Comparison of ENCODE assay signal across 12 cellular contexts in genomic region chr1:189775343-189775742, GRCh38.
DNase-seq lines count a peak whose midpoint lies in the region; ATAC-seq, FAIRE-seq and TF ChIP-seq lines count a peak whose summit lies in the region.
"Had no signal": no experiment of that assay in that cellular context is flagged by ENCODE, and none has a peak within 500 bp of the region (broad histone marks: within the 10 kb centered on the region; RNA-seq: fewer than 3 reads in every experiment).

No MANE protein-coding gene starts in this region.

- H3K4me2 ChIP-seq in IMR-90 (ENCODE audit: low read depth, low read length), result peak overlapping the region; percentile 80; the same call in 1 of the 2 replicates

- no peak overlapping the region for H3K56ac ChIP-seq in IMR-90 (ENCODE audit: extremely low read depth, insufficient read depth, low read length)

- H3K4ac ChIP-seq in IMR-90 (ENCODE audit: low read depth, low read length), result no peak overlapping the region

- no peaks in the 10 kb centered on the region for H4K20me1 ChIP-seq in IMR-90 (ENCODE audit: insufficient read depth, low read length)

- H2AK5ac ChIP-seq in IMR-90 (ENCODE audit: low read depth, low read length), result no peak overlapping the region

- intact Hi-C loops in IMR-90 (cut with micrococcal nuclease), result loop anchor here (10.0 kb wide), 1 partner anchor 389 kb away; no protein-coding TSS in a partner anchor

- dilution Hi-C loops in IMR-90 (cut with HindIII; ENCODE audit: low sequenced_read_pairs, unreplicated experiment), result no loop called here

- H2BK15ac ChIP-seq in IMR-90 (ENCODE audit: low read depth, low read length), result no peak overlapping the region

- CTCF ChIA-PET in AG04449 (lab: Yijun Ruan, JAX), result no interaction called here
- CTCF ChIA-PET in IMR-90 (lab: Yijun Ruan, JAX), result interaction anchor here (0.6 kb wide), 1 partner anchor 23 kb away, joined by 4 read pairs; no protein-coding TSS in a partner anchor

- in situ Hi-C loops in IMR-90 (cut with MboI; ENCODE audit: low sequenced_read_pairs), result no loop called here

- H4K91ac ChIP-seq in IMR-90 (ENCODE audit: insufficient read depth, low read depth, low read length), result no peak overlapping the region

- no peak overlapping the region for H3K4me3 ChIP-seq in AG04449 (ENCODE audit: low read depth, low read length)
- no peak overlapping the region for H3K4me3 ChIP-seq in IMR-90 (ENCODE audit: insufficient read depth, low read depth, low read length)
- no peak overlapping the region for H3K4me3 ChIP-seq in bronchial epithelial cell (ENCODE audit: low read depth, low read length)
- H3K4me3 ChIP-seq in upper lobe of left lung, result no peak overlapping the region
- H3K4me3 ChIP-seq: lung, MG63 had no signal

- no peak overlapping the region for H4K5ac ChIP-seq in IMR-90 (ENCODE audit: low read depth, low read length)

- no CpG with 5 or more reads among the region's 1 CpG for WGBS in IMR-90 (ENCODE audit: extremely low coverage in 2 of 2, insufficient read length in 1 of 2), 2 experiments
- 35 to 58% methylated on average over 1 of the region's 1 CpG for WGBS in upper lobe of left lung, 2 donors

- H2BK20ac ChIP-seq in IMR-90 (ENCODE audit: low read depth, low read length), result peak overlapping the region; percentile 32; the same call in 1 of the 2 replicates

- no peak overlapping the region for H3K14ac ChIP-seq in IMR-90 (replicated peaks; ENCODE audit: low read depth, low read length)

- TF ChIP-seq CTCF in AG04449 (IDR thresholded peaks at IDR 0.05; ENCODE audit: insufficient read depth, low read length, missing control alignments), result no peak
- TF ChIP-seq CTCF in IMR-90 (conservative IDR thresholded peaks at IDR 0.05; ENCODE audit: low read depth, low read length), result no peak
- no peak for TF ChIP-seq CTCF in bronchial epithelial cell (IDR thresholded peaks at IDR 0.05; ENCODE audit: insufficient read depth, low read length, severe bottlenecking)
- no peak for TF ChIP-seq CTCF in upper lobe of left lung (IDR thresholded peaks at IDR 0.05)

- POLR2A ChIA-PET in AG04449 (lab: Yijun Ruan, JAX) (no interaction called here), IMR-90 (lab: Charles Lee; ENCODE audit: unreplicated experiment) (no interaction called here)

- ATAC-seq in IMR-90 (ENCODE audit: low read depth) (peak; percentile 98), HG03025 (IDR thresholded peaks at IDR 0.05; ENCODE audit: low FRiP score, unreplicated experiment) (no peak), upper lobe of left lung (ENCODE audit: low FRiP score in 2 of 2) (no peak)
- ATAC-seq: activated T-cell treated with anti-CD3 and anti-CD28 coated beads, Interleukin-2, amount 50 U/mL, for 4 hours had no signal

- TF ChIP-seq EP300 in upper lobe of left lung (IDR thresholded peaks at IDR 0.05), result no peak

- no peak overlapping the region for H3K27ac ChIP-seq in IMR-90 (ENCODE audit: insufficient read depth, low read length)
- no peak overlapping the region for H3K27ac ChIP-seq in upper lobe of left lung

- H2BK120ac ChIP-seq in IMR-90 (ENCODE audit: low read depth, low read length), result peak overlapping the region; percentile 44

- no peak overlapping the region for H2AFZ ChIP-seq in IMR-90 (replicated peaks; ENCODE audit: low read length, poor library complexity)

- BruUV-seq in IMR-90 (replicated peaks; lab: Mats Ljungman, UMichigan), result no TSS peak

- TF ChIP-seq RAD21 in IMR-90 (IDR thresholded peaks at IDR 0.05; ENCODE audit: low read length), result no peak

- FAIRE-seq in bronchial epithelial cell (lab: Jason Lieb, UNC), result no peak

- no peak overlapping the region for H3K23ac ChIP-seq in IMR-90 (ENCODE audit: low read depth, low read length)

- H3K9me1 ChIP-seq in IMR-90 (ENCODE audit: insufficient read depth, low read length), result no peaks in the 10 kb centered on the region

- H3K4me1 ChIP-seq in IMR-90 (ENCODE audit: control insufficient read depth, insufficient read depth, low read length) (peaks cover 2% of the 10 kb centered on the region; the same call in 1 of the 2 replicates), upper lobe of left lung (no peaks in the 10 kb centered on the region)

- peak overlapping the region; percentile 90 for H2BK5ac ChIP-seq in IMR-90 (ENCODE audit: low read depth, low read length, poor library complexity, severe bottlenecking)

- H3K9me3 ChIP-seq in IMR-90 (ENCODE audit: control insufficient read depth, insufficient read depth, low read length) (no peaks in the 10 kb centered on the region), upper lobe of left lung (no peaks in the 10 kb centered on the region)
- H3K9me3 ChIP-seq: MG63 had no signal

- H4K8ac ChIP-seq in IMR-90 (ENCODE audit: low read depth in 2 of 2, low read length in 2 of 2), result 0 out of 4 replicates have a peak overlapping the region, but pooled peaks of 1 of the 2 experiments have one; percentile 42

- H3K27me3 ChIP-seq in IMR-90 (ENCODE audit: control insufficient read depth, insufficient read depth, low read length) (no peaks in the 10 kb centered on the region), bronchial epithelial cell (ENCODE audit: control insufficient read depth, insufficient read depth, low read length) (no peaks in the 10 kb centered on the region), upper lobe of left lung (no peaks in the 10 kb centered on the region)
- H3K27me3 ChIP-seq: MG63 had no signal

- no peak overlapping the region for H3K9ac ChIP-seq in IMR-90 (ENCODE audit: low read depth, low read length)

- no peak overlapping the region for H2AK9ac ChIP-seq in IMR-90 (replicated peaks; ENCODE audit: low read depth, low read length, poor library complexity)

- no peaks in the 10 kb centered on the region for H3K79me1 ChIP-seq in IMR-90 (ENCODE audit: low read depth in 1 of 2, low read length in 2 of 2)

- no peak overlapping the region; the same call in 1 of the 2 replicates for H3K18ac ChIP-seq in IMR-90 (ENCODE audit: low read depth, low read length)

- TF ChIP-seq POLR2A in IMR-90 (IDR thresholded peaks at IDR 0.05; ENCODE audit: low read depth, low read length), result no peak
- TF ChIP-seq POLR2A in upper lobe of left lung (IDR thresholded peaks at IDR 0.05), result no peak

- no peaks in the 10 kb centered on the region for H3K36me3 ChIP-seq in IMR-90 (ENCODE audit: control insufficient read depth, insufficient read depth, low read length)
- no peaks in the 10 kb centered on the region for H3K36me3 ChIP-seq in bronchial epithelial cell (ENCODE audit: control insufficient read depth, insufficient read depth, low read length)
- H3K36me3 ChIP-seq in upper lobe of left lung, result no peaks in the 10 kb centered on the region
- H3K36me3 ChIP-seq: MG63 had no signal

- DNase-seq in AG04449 (ENCODE audit: low read depth, low spot score), result peak; percentile 45
- peak; percentile 97 for DNase-seq in IMR-90
- DNase-seq in bronchial epithelial cell (ENCODE audit: low read depth), result peak; percentile 65
- peak; percentile 6 for DNase-seq in myocyte (ENCODE audit: low read depth)
- no peak for DNase-seq in epidermal melanocyte (ENCODE audit: insufficient read length, low spot score)
- no peak for DNase-seq in NCI-H1048 (lab: John Stamatoyannopoulos, UW)
- DNase-seq in upper lobe of left lung, result no peak
- DNase-seq: activated T-cell treated with anti-CD3 and anti-CD28 coated beads, Interleukin-2, amount 50 U/mL, for 4 hours; MG63; occipital lobe had no signal

TF ChIP-seq in IMR-90, 13 proteins besides CTCF, POLR2A, EP300 and RAD21:
- TF ChIP-seq MAZ (IDR thresholded peaks at IDR 0.05; ENCODE audit: borderline replicate concordance, low read depth, low read length) (no peak), CHD1 (IDR thresholded peaks at IDR 0.05; ENCODE audit: low read depth, low read length) (no peak), FOS (IDR thresholded peaks at IDR 0.05; ENCODE audit: low read depth, low read length) (peak; percentile 92)
TF ChIP-seq in IMR-90: peak in this region for 1.

Comparison
In these comparisons a context has a peak if more than half of its experiments do, and no peak if none do; other contexts are left out.
1. DNase-seq: peak in AG04449 (single experiment), IMR-90 (single experiment), bronchial epithelial cell (single experiment) and myocyte (single experiment); none in epidermal melanocyte (single experiment), NCI-H1048 (single experiment) and upper lobe of left lung (0 of 2).